Comparison of ENCODE assay signal across 9 cellular contexts in the genomic region with DNA sequence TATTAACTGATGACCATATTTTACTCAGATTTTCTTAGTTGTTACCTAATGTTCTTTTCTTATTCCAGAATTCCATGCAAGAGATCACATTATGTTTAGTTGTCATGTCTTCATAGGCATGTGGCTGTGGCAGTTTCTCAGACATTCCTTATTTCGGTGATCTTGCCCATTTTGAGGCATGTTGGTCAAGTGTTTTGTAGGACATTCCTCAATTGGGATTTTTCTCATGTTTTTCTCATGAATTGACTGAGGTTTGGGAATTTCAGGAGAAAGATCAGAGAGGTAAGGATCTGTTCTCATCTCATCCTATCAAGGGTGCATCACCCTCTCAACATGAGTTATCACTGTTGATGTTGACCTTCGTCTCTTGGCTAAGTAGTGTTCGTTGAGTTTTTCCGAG.
"Had no signal": no experiment of that assay in that cellular context is flagged by ENCODE, and none has a peak within 500 bp of the region (broad histone marks: within the 10 kb centered on the region; RNA-seq: fewer than 3 reads in every experiment).

No MANE protein-coding gene starts in this region.

- H3K4me3 Mint-ChIP-seq: HFFc6 had no signal

- H3K9me3 Mint-ChIP-seq: HFFc6 had no signal

- ATAC-seq: HCT116, K562 had no signal

- DNase-seq: GM23248, GOT3, H7, HFFc6, IMR-90, KG1 had no signal

- H3K27ac Mint-ChIP-seq: HFFc6 had no signal

- H3K9me3 ChIP-seq: HAP-1 had no signal
